Comparison of ENCODE assay signal across 21 cellular contexts in genomic region chr11:113262594-113262993, GRCh38. TPM values are rescaled to one million over a fixed set of nuclear protein-coding genes. Genes with fewer than 3 reads are reported as not detected.
DNase-seq lines count a peak whose midpoint lies in the region; TF ChIP-seq lines count a peak whose summit lies in the region.
"Had no signal": no experiment of that assay in that cellular context is flagged by ENCODE, and none has a peak within 500 bp of the region (broad histone marks: within the 10 kb centered on the region; RNA-seq: fewer than 3 reads in every experiment).

No MANE protein-coding gene starts in this region.

- no peaks in the 10 kb centered on the region for H3K36me3 ChIP-seq in Karpas-422 (ENCODE audit: insufficient read depth, low read length)
- H3K36me3 ChIP-seq in smooth muscle cell (ENCODE audit: low read depth) = no peaks in the 10 kb centered on the region
- H3K36me3 ChIP-seq: HAP-1 had no signal

- H2AFZ ChIP-seq in Karpas-422 (ENCODE audit: low read length) (no peak overlapping the region), smooth muscle cell (ENCODE audit: low read depth) (no peak overlapping the region)
- H2AFZ ChIP-seq: GM23248 had no signal

- H3K4me1 ChIP-seq in Karpas-422 (ENCODE audit: low read length) (peaks cover 89% of the 10 kb centered on the region), smooth muscle cell (ENCODE audit: low read depth) (no peaks in the 10 kb centered on the region)
- H3K4me1 ChIP-seq: BE2C, HAP-1 had no signal

- H3K27me3 Mint-ChIP-seq in T-helper 1 cell treated with Interleukin-12 subunit alpha and Interleukin-12 subunit beta and Interleukin-4 antibody, amounts not matched to agents 30 μg/mL and 1 μg/mL, for 36 hours (ENCODE audit: low read depth) = peaks cover 3% of the 10 kb centered on the region
- no peaks in the 10 kb centered on the region for H3K27me3 Mint-ChIP-seq in activated CD4-positive, alpha-beta T cell treated with anti-CD3 and anti-CD28 coated beads, Interleukin-2, amount 10 ng/mL, durations not matched to agents 7 days and 5 days

- peak overlapping the region; percentile 21 for H3K27ac Mint-ChIP-seq in T-helper 1 cell treated with Interleukin-12 subunit alpha and Interleukin-12 subunit beta and Interleukin-4 antibody, amounts not matched to agents 30 μg/mL and 1 μg/mL, for 36 hours
- no peak overlapping the region for H3K27ac Mint-ChIP-seq in activated CD4-positive, alpha-beta T cell treated with anti-CD3 and anti-CD28 coated beads, Interleukin-2, amount 10 ng/mL, durations not matched to agents 7 days and 5 days

- H3K9me3 ChIP-seq in Karpas-422 (ENCODE audit: low read length) = no peaks in the 10 kb centered on the region
- no peaks in the 10 kb centered on the region for H3K9me3 ChIP-seq in smooth muscle cell (replicated peaks; ENCODE audit: low read depth)
- H3K9me3 ChIP-seq: BE2C, HAP-1 had no signal

- intact Hi-C loops in dorsolateral prefrontal cortex (cut with DNase I) = loop anchor here (10.0 kb wide), 2 partner anchors 98 to 298 kb away; partner anchors contain the start of gene NCAM1 (in 1 of the 2)

- H3K9ac ChIP-seq in Karpas-422 (ENCODE audit: low read length) = peak overlapping the region; percentile 51
- H3K9ac ChIP-seq in smooth muscle cell (ENCODE audit: low read depth) = no peak overlapping the region
- H3K9ac ChIP-seq: GM23248 had no signal

- H3K4me1 Mint-ChIP-seq in T-helper 1 cell treated with Interleukin-12 subunit alpha and Interleukin-12 subunit beta and Interleukin-4 antibody, amounts not matched to agents 30 μg/mL and 1 μg/mL, for 36 hours (ENCODE audit: low read depth) = peaks cover 15% of the 10 kb centered on the region
- no peaks in the 10 kb centered on the region for H3K4me1 Mint-ChIP-seq in activated CD4-positive, alpha-beta T cell treated with anti-CD3 and anti-CD28 coated beads, Interleukin-2, amount 10 ng/mL, durations not matched to agents 7 days and 5 days
- H3K4me1 Mint-ChIP-seq: CD8-positive, alpha-beta memory T cell had no signal

- H3K27me3 ChIP-seq in Karpas-422 (ENCODE audit: low read length) = no peaks in the 10 kb centered on the region
- H3K27me3 ChIP-seq in dorsolateral prefrontal cortex = no peaks in the 10 kb centered on the region
- no peaks in the 10 kb centered on the region for H3K27me3 ChIP-seq in smooth muscle cell (ENCODE audit: low read depth)
- H3K27me3 ChIP-seq: BE2C had no signal

- no peaks in the 10 kb centered on the region for H3K36me3 Mint-ChIP-seq in T-helper 1 cell treated with Interleukin-12 subunit alpha and Interleukin-12 subunit beta and Interleukin-4 antibody, amounts not matched to agents 30 μg/mL and 1 μg/mL, for 36 hours (ENCODE audit: low read depth)
- no peaks in the 10 kb centered on the region for H3K36me3 Mint-ChIP-seq in activated CD4-positive, alpha-beta T cell treated with anti-CD3 and anti-CD28 coated beads, Interleukin-2, amount 10 ng/mL, durations not matched to agents 7 days and 5 days (ENCODE audit: low read depth)
- H3K36me3 Mint-ChIP-seq: CD8-positive, alpha-beta memory T cell had no signal

- DNase-seq in T-helper 1 cell = no peak
- peak; percentile 56 for DNase-seq in Karpas-422
- no peak for DNase-seq in dorsolateral prefrontal cortex
- no peak for DNase-seq in smooth muscle cell (lab: John Stamatoyannopoulos, UW; ENCODE audit: unreplicated experiment)
- no peak for DNase-seq in activated effector memory CD4-positive, alpha-beta T cell treated with Interleukin-2 at 50 U/mL for 16 hours
- DNase-seq in activated CD4-positive, alpha-beta T cell treated with anti-CD3 and anti-CD28 coated beads, Interleukin-2, amount 10 ng/mL, durations not matched to agents 7 days and 5 days = no peak
- DNase-seq in cerebellar cortex (ENCODE audit: low spot score) = no peak
- DNase-seq: BE2C; CD8-positive, alpha-beta memory T cell; Kasumi-1; NCI-H1092; NCI-H2081 treated with DMSO at 0.1 percent for 48 hours; NCI-H446 treated with DMSO at 0.1 percent for 48 hours; NK-92 treated with Interleukin-12 subunit alpha and Interleukin-12 subunit beta, amount 100 ng/mL, for 24 hours; Right ventricle myocardium superior had no signal

- no peaks in the 10 kb centered on the region for H3K79me2 ChIP-seq in Karpas-422 (ENCODE audit: low read length)
- H3K79me2 ChIP-seq in smooth muscle cell (ENCODE audit: low read depth) = no peaks in the 10 kb centered on the region

- peak overlapping the region; percentile 19; the same call in 1 of the 2 replicates for H3K4me3 ChIP-seq in Karpas-422 (ENCODE audit: low read length)
- no peak overlapping the region for H3K4me3 ChIP-seq in dorsolateral prefrontal cortex
- H3K4me3 ChIP-seq in smooth muscle cell = no peak overlapping the region
- H3K4me3 ChIP-seq: GM12878, GM23248, HAP-1 had no signal

- H3K4me2 ChIP-seq in Karpas-422 (ENCODE audit: low read depth, low read length, poor library complexity, severe bottlenecking) = peak overlapping the region; percentile 63
- H3K4me2 ChIP-seq in smooth muscle cell = peak overlapping the region; percentile 17

- no peak overlapping the region for H3K4me3 Mint-ChIP-seq in T-helper 1 cell treated with Interleukin-12 subunit alpha and Interleukin-12 subunit beta and Interleukin-4 antibody, amounts not matched to agents 30 μg/mL and 1 μg/mL, for 36 hours
- no peak overlapping the region for H3K4me3 Mint-ChIP-seq in activated CD4-positive, alpha-beta T cell treated with anti-CD3 and anti-CD28 coated beads, Interleukin-2, amount 10 ng/mL, durations not matched to agents 7 days and 5 days

- H3K9me2 ChIP-seq in Karpas-422 (replicated peaks; ENCODE audit: insufficient read depth, low read length) = no peaks in the 10 kb centered on the region

- no peaks in the 10 kb centered on the region for H4K20me1 ChIP-seq in Karpas-422 (ENCODE audit: insufficient read depth, low read depth, low read length)
- H4K20me1 ChIP-seq in smooth muscle cell (ENCODE audit: low read depth) = no peaks in the 10 kb centered on the region

- CTCF ChIA-PET in activated CD4-positive, alpha-beta T cell treated with anti-CD3 and anti-CD28 coated beads, Interleukin-2, amount 10 ng/mL, durations not matched to agents 7 days and 5 days (lab: Charles Lee) = no interaction called here

- WGBS in smooth muscle cell (ENCODE audit: low lambda C conversion rate) = 69% methylated on average over 2 of the region's 2 CpGs

- no peaks in the 10 kb centered on the region for H3F3A ChIP-seq in smooth muscle cell (ENCODE audit: low read depth)

- POLR2A ChIA-PET in activated CD4-positive, alpha-beta T cell treated with anti-CD3 and anti-CD28 coated beads, Interleukin-2, amount 10 ng/mL, durations not matched to agents 7 days and 5 days (lab: Charles Lee) = no interaction called here

- TF ChIP-seq CTCF in dorsolateral prefrontal cortex (IDR thresholded peaks at IDR 0.05 in 54 of 56, conservative IDR thresholded peaks at IDR 0.05 in 2 of 56; ENCODE audit: low read depth in 1 of 56, partially characterized antibody in 56 of 56) = no peak
- no peak for TF ChIP-seq CTCF in smooth muscle cell (IDR thresholded peaks at IDR 0.05; ENCODE audit: borderline replicate concordance, insufficient read depth, poor library complexity, severe bottlenecking)

- H3K9me3 Mint-ChIP-seq in T-helper 1 cell treated with Interleukin-12 subunit alpha and Interleukin-12 subunit beta and Interleukin-4 antibody, amounts not matched to agents 30 μg/mL and 1 μg/mL, for 36 hours = no peaks in the 10 kb centered on the region
- H3K9me3 Mint-ChIP-seq in activated CD4-positive, alpha-beta T cell treated with anti-CD3 and anti-CD28 coated beads, Interleukin-2, amount 10 ng/mL, durations not matched to agents 7 days and 5 days = no peaks in the 10 kb centered on the region
- H3K9me3 Mint-ChIP-seq: CD8-positive, alpha-beta memory T cell had no signal

- H3K27ac ChIP-seq in Karpas-422 (ENCODE audit: low read length) = peak overlapping the region; percentile 93
- H3K27ac ChIP-seq in dorsolateral prefrontal cortex = peak overlapping the region in 37 of 59 donors; percentile 4 to 80 (median 61)
- no peak overlapping the region for H3K27ac ChIP-seq in smooth muscle cell (ENCODE audit: low read depth)
- H3K27ac ChIP-seq: 22Rv1, GM23248, HL-60 had no signal

RNA-seq across cellular contexts. Expression of gene TTC12, which starts 51.8 kb away (rescaled TPM):
- 7.2 and 8.6 TPM in 2 replicates for total RNA-seq in Karpas-422 (2014; rRNA removed; shearing (Covaris generic); ENCODE audit: low replicate concordance)
- total RNA-seq in dorsolateral prefrontal cortex = 10 to 100 TPM in 99 of 120 experiments, 1 to 10 TPM in 21; 4.3 to 31.8 (median 14.8) TPM
- total RNA-seq in smooth muscle cell = 8.8 and 26.8 TPM in 2 replicates
- 3.4 and 5.8 TPM in 2 replicates for polyA plus RNA-seq in smooth muscle cell
- total RNA-seq in activated CD4-positive, alpha-beta T cell treated with anti-CD3 and anti-CD28 coated beads, Interleukin-2, amount 10 ng/mL, durations not matched to agents 7 days and 5 days = 10 to 100 TPM; 17.1 to 21.8 TPM
